In genomic region chr7:43596426-43596825, GRCh38 we compare ENCODE assay signal across 8 cellular contexts. TPM values are rescaled to one million over a fixed set of nuclear protein-coding genes. Genes with fewer than 3 reads are reported as not detected.
DNase-seq lines count a peak whose midpoint lies in the region; ATAC-seq and TF ChIP-seq lines count a peak whose summit lies in the region.
"Not testable (repeated sequence)": the region's sequence is repeated elsewhere in the genome, so short reads cannot be mapped to it uniquely, and the experiment has no call there.

No MANE protein-coding gene starts in this region.

- not testable (repeated sequence) for H3K4me3 ChIP-seq in GM23248; MG63; SK-N-SH (ENCODE audit: low read depth in 2 of 2, low read length in 1 of 2); fibroblast of mammary gland (ENCODE audit: control insufficient read depth, low read depth, low read length)

- in situ Hi-C loops in GM23248 (cut with MboI): loop anchor here (25.0 kb wide), 1 partner anchor 241 kb away; no protein-coding TSS in a partner anchor

- not testable (repeated sequence) for DNase-seq in CD4-positive, alpha-beta T cell; GM23248; SK-N-SH; central memory CD8-positive, alpha-beta T cell (ENCODE audit: low spot score in 2 of 2); natural killer cell
- peak; percentile 25 for DNase-seq in MG63
- peak; percentile 26 for DNase-seq in fibroblast of mammary gland (ENCODE audit: low read depth)

- POLR2A ChIA-PET in CD4-positive, alpha-beta T cell (lab: Charles Lee): interaction anchor here (0.9 to 1.5 kb wide), 2 partner anchors 11 to 14 kb away, joined by 3 to 4 read pairs; partner anchors contain the start of gene STK17A
- POLR2A ChIA-PET in SK-N-SH (lab: Yijun Ruan, JAX): not testable (repeated sequence)

- not testable (repeated sequence) for H3K27me3 ChIP-seq in CD4-positive, alpha-beta T cell (ENCODE audit: control insufficient read depth, insufficient read depth, low read length); GM23248 (replicated peaks; ENCODE audit: insufficient read depth); MG63; SK-N-SH (ENCODE audit: insufficient read depth)

- not testable (repeated sequence) for H3K9me2 ChIP-seq in GM23248 (ENCODE audit: insufficient read depth); SK-N-SH

- H3K27ac Mint-ChIP-seq in CD4-positive, alpha-beta T cell: peak overlapping the region; percentile 98
- peak overlapping the region; percentile 89 for H3K27ac Mint-ChIP-seq in activated naive CD8-positive, alpha-beta T cell
- H3K27ac Mint-ChIP-seq in central memory CD8-positive, alpha-beta T cell (ENCODE audit: low read depth): peak overlapping the region; percentile 97
- H3K27ac Mint-ChIP-seq in natural killer cell: peak overlapping the region; percentile 83 to 99

- H3K36me3 Mint-ChIP-seq in CD4-positive, alpha-beta T cell (ENCODE audit: low read depth): peaks cover 70% of the 10 kb centered on the region
- H3K36me3 Mint-ChIP-seq in activated naive CD8-positive, alpha-beta T cell; natural killer cell: not testable (repeated sequence)
- H3K36me3 Mint-ChIP-seq in central memory CD8-positive, alpha-beta T cell (ENCODE audit: insufficient read depth): peaks cover 62% of the 10 kb centered on the region

- not testable (repeated sequence) for H3K27ac ChIP-seq in CD4-positive, alpha-beta T cell (ENCODE audit: low read depth, low read length)
- 0 out of 2 replicates have a peak overlapping the region, but pooled peaks have one; percentile 6 for H3K27ac ChIP-seq in GM23248
- peak overlapping the region in 1 of 2 experiments; percentile 11; a peak in 1 of 4 replicates for H3K27ac ChIP-seq in SK-N-SH (ENCODE audit: low read depth in 2 of 2, low read length in 1 of 2)

- peak overlapping the region; percentile 69 for H3K4me3 Mint-ChIP-seq in CD4-positive, alpha-beta T cell
- not testable (repeated sequence) for H3K4me3 Mint-ChIP-seq in activated naive CD8-positive, alpha-beta T cell; natural killer cell
- peak overlapping the region; percentile 20 for H3K4me3 Mint-ChIP-seq in central memory CD8-positive, alpha-beta T cell

- ATAC-seq in CD4-positive, alpha-beta T cell (ENCODE audit: poor library complexity); central memory CD8-positive, alpha-beta T cell (replicated peaks; ENCODE audit: extremely low read depth, poor library complexity, severe bottlenecking); natural killer cell: not testable (repeated sequence)

- peaks cover 58% of the 10 kb centered on the region for H3F3A ChIP-seq in GM23248 (ENCODE audit: insufficient read depth)
- H3F3A ChIP-seq in SK-N-SH (replicated peaks; ENCODE audit: insufficient read depth): peaks cover 41% of the 10 kb centered on the region

- H3K4me1 Mint-ChIP-seq in CD4-positive, alpha-beta T cell (ENCODE audit: low read depth): peaks cover 74% of the 10 kb centered on the region
- peaks cover 78% of the 10 kb centered on the region for H3K4me1 Mint-ChIP-seq in activated naive CD8-positive, alpha-beta T cell (ENCODE audit: low read depth)
- H3K4me1 Mint-ChIP-seq in central memory CD8-positive, alpha-beta T cell: peaks cover 61% of the 10 kb centered on the region
- peaks cover 53 to 58% of the 10 kb centered on the region in 2 donors for H3K4me1 Mint-ChIP-seq in natural killer cell

- not testable (repeated sequence) for H3K9me3 Mint-ChIP-seq in CD4-positive, alpha-beta T cell; activated naive CD8-positive, alpha-beta T cell (ENCODE audit: low read depth); central memory CD8-positive, alpha-beta T cell; natural killer cell

- H4K20me1 ChIP-seq in GM23248 (ENCODE audit: insufficient read depth) (peaks cover 24% of the 10 kb centered on the region), SK-N-SH (ENCODE audit: insufficient read depth) (peaks cover 98% of the 10 kb centered on the region)

- H3K79me2 ChIP-seq in GM23248 (ENCODE audit: insufficient read depth) (peaks cover 100% of the 10 kb centered on the region), SK-N-SH (ENCODE audit: insufficient read depth) (peaks cover 100% of the 10 kb centered on the region)

- not testable (repeated sequence) for H3K4me2 ChIP-seq in GM23248 (ENCODE audit: unreplicated experiment); SK-N-SH

- H3K9ac ChIP-seq in GM23248, SK-N-SH: not testable (repeated sequence)

- CTCF ChIA-PET in CD4-positive, alpha-beta T cell (lab: Charles Lee): interaction anchor here (3.0 kb wide), 1 partner anchor 14 kb away, joined by 26 read pairs; the partner anchor contains the start of gene STK17A
- CTCF ChIA-PET in SK-N-SH (lab: Yijun Ruan, JAX): interaction anchor here (0.8 to 5.1 kb wide), 2 partner anchors 14 to 243 kb away, joined by 3 to 28 read pairs; partner anchors contain the start of gene STK17A

- H2AFZ ChIP-seq in GM23248; SK-N-SH (ENCODE audit: low read depth): not testable (repeated sequence)

- H3K9me3 ChIP-seq in CD4-positive, alpha-beta T cell (ENCODE audit: control insufficient read depth, low read length); GM23248 (ENCODE audit: low read depth); MG63; SK-N-SH: not testable (repeated sequence)

- H3K4me1 ChIP-seq in GM23248 (ENCODE audit: insufficient read depth): peaks cover 26% of the 10 kb centered on the region
- H3K4me1 ChIP-seq in SK-N-SH (ENCODE audit: control insufficient read depth in 1 of 2, insufficient read depth in 2 of 2, low read depth in 1 of 2, low read length in 1 of 2): not testable (repeated sequence)

- H3K27me3 Mint-ChIP-seq in CD4-positive, alpha-beta T cell; activated naive CD8-positive, alpha-beta T cell; central memory CD8-positive, alpha-beta T cell; natural killer cell (ENCODE audit: low read depth in 2 of 2): not testable (repeated sequence)

- not testable (repeated sequence) for TF ChIP-seq CTCF in CD4-positive, alpha-beta T cell (IDR thresholded peaks at IDR 0.05); SK-N-SH (IDR thresholded peaks at IDR 0.05); fibroblast of mammary gland (conservative IDR thresholded peaks at IDR 0.05; ENCODE audit: control insufficient read depth, insufficient read depth, low read depth, low read length); natural killer cell (IDR thresholded peaks at IDR 0.05)

- TF ChIP-seq EP300 in SK-N-SH (IDR thresholded peaks at IDR 0.05; ENCODE audit: borderline replicate concordance in 1 of 2, low read depth in 1 of 2, low read length in 1 of 2): not testable (repeated sequence)

- not testable (repeated sequence) for TF ChIP-seq RAD21 in SK-N-SH (IDR thresholded peaks at IDR 0.05; ENCODE audit: low read length)

- intact Hi-C loops in CD4-positive, alpha-beta T cell (cut with DNase I, micrococcal nuclease); natural killer cell (cut with micrococcal nuclease): not testable (repeated sequence)

- 62 to 66% methylated on average over 5 of the region's 5 CpGs for WGBS in GM23248 (ENCODE audit: low coverage in 1 of 2, low lambda C conversion rate in 2 of 2, missing lambda C conversion rate in 2 of 2), 2 experiments
- 65% methylated on average over 5 of the region's 5 CpGs for WGBS in SK-N-SH (ENCODE audit: low lambda C conversion rate)

- H3K36me3 ChIP-seq in GM23248 (ENCODE audit: low read depth) (peaks cover 50% of the 10 kb centered on the region), MG63 (peaks cover 53% of the 10 kb centered on the region), SK-N-SH (replicated peaks in 1 of 2; ENCODE audit: control insufficient read depth in 1 of 2, insufficient read depth in 2 of 2, low read length in 1 of 2) (peaks cover 42 to 71% of the 10 kb centered on the region in 2 experiments)

TF ChIP-seq in SK-N-SH, 30 proteins besides CTCF, POLR2A, EP300 and RAD21:
- peak; percentile 43; the same call in 1 of the 2 replicates for TF ChIP-seq JUND (IDR thresholded peaks at IDR 0.05)
- TF ChIP-seq RXRA (IDR thresholded peaks at IDR 0.05; ENCODE audit: borderline replicate concordance, low read depth): peak; percentile 28; the same call in 1 of the 2 replicates
- TF ChIP-seq FOSL2 (IDR thresholded peaks at IDR 0.05; ENCODE audit: borderline replicate concordance, low read depth): peak; percentile 45; the same call in 1 of the 2 replicates

RNA-seq across cellular contexts. Expression of gene STK17A, which starts 13.5 kb away (rescaled TPM):
- total RNA-seq in CD4-positive, alpha-beta T cell: 100 to 1,000 TPM; 213 to 218 TPM
- total RNA-seq in GM23248 (2014; rRNA removed; shearing (Covaris generic)): 132 and 137 TPM in 2 replicates
- polyA plus RNA-seq in GM23248 (2016; fragmentation: Nextera tagmentation; extraction: Ambion mirVana) (102 TPM in 2 replicates), SK-N-SH (2012; rRNA removed) (47.8 and 52.0 TPM in 2 replicates)
- 74.9 and 111 TPM in 2 replicates for total RNA-seq in MG63 (2014; rRNA removed; shearing (Covaris generic); ENCODE audit: low replicate concordance)
- 74.7 and 89.6 TPM in 2 replicates for polyA plus RNA-seq in SK-N-SH (2012; cell fraction: cytosol; rRNA removed)
- polyA plus RNA-seq in SK-N-SH (2012; cell fraction: nucleus; rRNA removed): 34.1 and 67.1 TPM in 2 replicates
- total RNA-seq in natural killer cell: 100 to 1,000 TPM in 2 of 3 donors, 10 to 100 TPM in 1; 92.9 to 135 (median 111) TPM
